Comparison of ENCODE assay signal across 9 cellular contexts in the genomic region with DNA sequence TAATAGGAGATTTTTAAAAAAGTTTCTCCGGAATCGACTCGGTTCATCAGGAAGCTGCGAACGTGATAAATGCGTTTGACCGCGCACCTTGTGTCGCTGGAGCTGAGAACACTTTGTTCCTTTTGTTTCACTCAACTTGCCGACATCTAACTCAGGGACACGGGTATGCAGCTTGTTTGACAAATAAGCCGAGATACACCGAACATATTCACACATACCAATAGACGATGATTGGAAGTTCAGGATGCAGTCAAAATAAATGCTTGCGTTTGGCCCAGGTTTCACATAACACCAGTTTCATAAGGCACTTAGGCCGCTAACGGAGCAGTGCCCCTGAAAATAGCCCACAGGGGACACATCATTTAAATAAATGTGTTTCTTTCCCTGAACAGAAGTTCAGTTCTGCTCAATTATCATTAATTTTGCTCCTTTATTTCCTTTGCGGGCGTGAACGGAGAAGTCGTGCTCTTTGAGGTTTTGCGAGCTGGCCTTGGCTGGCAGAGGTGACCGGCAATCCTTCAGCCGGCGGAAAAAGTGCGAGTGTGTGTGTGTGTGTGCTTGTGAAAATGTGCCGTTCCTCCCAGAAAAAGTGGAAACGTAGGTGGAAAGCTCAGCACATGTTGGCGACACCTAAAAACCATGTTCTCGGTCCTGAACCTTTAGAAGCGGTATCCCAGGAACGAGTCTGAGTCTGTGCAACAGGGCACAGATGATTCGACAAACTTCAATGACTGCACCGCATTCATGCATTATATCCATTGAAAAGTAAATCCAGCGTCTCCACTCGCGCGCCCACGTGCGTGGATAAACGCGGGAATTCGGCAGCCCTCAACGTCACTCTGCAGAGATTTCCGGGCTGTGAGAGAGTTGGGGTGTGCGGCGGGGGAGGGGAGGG. TPM values are rescaled to one million over a fixed set of nuclear protein-coding genes. Genes with fewer than 3 reads are reported as not detected.
DNase-seq lines count a peak whose midpoint lies in the region; ATAC-seq, FAIRE-seq and TF ChIP-seq lines count a peak whose summit lies in the region.
"Had no signal": no experiment of that assay in that cellular context is flagged by ENCODE, and none has a peak within 500 bp of the region (broad histone marks: within the 10 kb centered on the region; RNA-seq: fewer than 3 reads in every experiment).

No MANE protein-coding gene starts in this region.

- H3K9me3 ChIP-seq in kidney (ENCODE audit: control insufficient read depth in 1 of 2, low read length in 2 of 2) (no peaks in the 10 kb centered on the region), testis (no peaks in the 10 kb centered on the region)

- peak overlapping the region; percentile 59 to 71 for H3K4me3 ChIP-seq in kidney (ENCODE audit: low read length in 2 of 2)
- H3K4me3 ChIP-seq in testis = peak overlapping the region; percentile 44 to 46

- H3K27ac ChIP-seq in kidney (ENCODE audit: low read depth in 2 of 2, low read length in 2 of 2) = peak overlapping the region in 1 of 2 donors; percentile 82
- no peak overlapping the region for H3K27ac ChIP-seq in testis

- H3K36me3 ChIP-seq in kidney (ENCODE audit: control insufficient read depth in 1 of 2, insufficient read depth in 2 of 2, low read length in 2 of 2) (no peaks in the 10 kb centered on the region), testis (ENCODE audit: low read depth, missing control alignments) (no peaks in the 10 kb centered on the region)

- H3K4me1 ChIP-seq in kidney (ENCODE audit: control insufficient read depth in 1 of 2, insufficient read depth in 1 of 2, low read depth in 1 of 2, low read length in 2 of 2) = peaks cover 4 to 9% of the 10 kb centered on the region in 2 donors
- H3K4me1 ChIP-seq in testis = peaks cover 6% of the 10 kb centered on the region

- H3K27me3 Mint-ChIP-seq in activated CD4-positive, alpha-beta T cell treated with anti-CD3 and anti-CD28 coated beads for 36 hours = peaks cover 56% of the 10 kb centered on the region
- peaks cover 45% of the 10 kb centered on the region for H3K27me3 Mint-ChIP-seq in activated B cell treated with CpG ODN at 0.5 μM for 24 hours

- POLR2A ChIA-PET in activated CD4-positive, alpha-beta T cell treated with anti-CD3 and anti-CD28 coated beads for 36 hours (lab: Charles Lee) = interaction anchor here (0.6 kb wide), 1 partner anchor 48 kb away, joined by 3 read pairs; no protein-coding TSS in a partner anchor
- POLR2A ChIA-PET in activated B cell treated with CpG ODN at 0.5 μM for 24 hours (lab: Charles Lee) = no interaction called here

- peak overlapping the region; percentile 65 for H3K4me3 Mint-ChIP-seq in activated CD4-positive, alpha-beta T cell treated with anti-CD3 and anti-CD28 coated beads for 36 hours
- peak overlapping the region; percentile 89 for H3K4me3 Mint-ChIP-seq in activated B cell treated with CpG ODN at 0.5 μM for 24 hours

- peaks cover 22% of the 10 kb centered on the region for H3K4me1 Mint-ChIP-seq in activated CD4-positive, alpha-beta T cell treated with anti-CD3 and anti-CD28 coated beads for 36 hours
- peaks cover 41% of the 10 kb centered on the region for H3K4me1 Mint-ChIP-seq in activated B cell treated with CpG ODN at 0.5 μM for 24 hours

- in situ Hi-C loops in ACHN (cut with HindIII; ENCODE audit: low pct_ligation_motif_present, low pct_unique_long_range_greater_than_20kb, low sequenced_read_pairs) = no loop called here

- TF ChIP-seq CTCF in activated B cell treated with CpG ODN at 0.5 μM for 24 hours (IDR thresholded peaks at IDR 0.05) (no peak), kidney (IDR thresholded peaks at IDR 0.05; ENCODE audit: borderline replicate concordance, extremely low read depth, insufficient read depth) (no peak), testis (IDR thresholded peaks at IDR 0.05) (no peak)

- intact Hi-C loops in activated CD4-positive, alpha-beta T cell treated with anti-CD3 and anti-CD28 coated beads for 36 hours (cut with DNase I, micrococcal nuclease) = loop anchor here in 1 of 2 experiments (10.0 kb wide), 2 partner anchors 512 to 652 kb away; a partner anchor contains a TSS
- intact Hi-C loops in activated B cell treated with CpG ODN at 0.5 μM for 24 hours (cut with micrococcal nuclease) = loop anchor here (5.0 kb wide), 3 partner anchors 114 to 514 kb away; a partner anchor contains a TSS
- intact Hi-C loops in kidney (cut with DNase I) = no loop called here
- intact Hi-C loops in testis (cut with DNase I; ENCODE audit: low total_unique reads) = no loop called here

- no peak overlapping the region for H3K27ac Mint-ChIP-seq in activated CD4-positive, alpha-beta T cell treated with anti-CD3 and anti-CD28 coated beads for 36 hours
- no peak overlapping the region for H3K27ac Mint-ChIP-seq in activated B cell treated with CpG ODN at 0.5 μM for 24 hours

- TF ChIP-seq POLR2A in testis (IDR thresholded peaks at IDR 0.05) = no peak

- peak overlapping the region; percentile 54 to 66 for H3K9ac ChIP-seq in kidney (ENCODE audit: low read length in 2 of 2)

- ATAC-seq in activated CD4-positive, alpha-beta T cell treated with anti-CD3 and anti-CD28 coated beads for 36 hours = no peak
- no peak for ATAC-seq in activated B cell treated with CpG ODN at 0.5 μM for 24 hours (ENCODE audit: low read depth)
- ATAC-seq in GM19463 (IDR thresholded peaks at IDR 0.05; ENCODE audit: unreplicated experiment) = no peak

- H3K27me3 ChIP-seq in testis = no peaks in the 10 kb centered on the region

- peak; percentile 19 for DNase-seq in activated CD4-positive, alpha-beta T cell treated with anti-CD3 and anti-CD28 coated beads for 36 hours
- DNase-seq in activated CD4-positive, alpha-beta T cell treated with anti-CD3 and anti-CD28 coated beads, Interleukin-2, amount 50 U/mL, for 48 hours = no peak
- DNase-seq in activated B cell treated with CpG ODN at 0.5 μM for 24 hours = no peak
- no peak for DNase-seq in kidney
- DNase-seq in testis = no peak
- no peak for DNase-seq in LoVo (ENCODE audit: low spot score)
- DNase-seq in ACHN = no peak
- DNase-seq: NCI-H510A treated with DMSO at 0.1 percent for 48 hours had no signal

- 15 to 20% methylated on average over 47 of the region's 47 CpGs for WGBS in testis, 2 donors

- CTCF ChIA-PET in activated CD4-positive, alpha-beta T cell treated with anti-CD3 and anti-CD28 coated beads for 36 hours (lab: Charles Lee) = interaction anchor here (0.7 to 1.3 kb wide), 2 partner anchors 123 to 376 kb away, joined by 3 read pairs; no protein-coding TSS in a partner anchor
- CTCF ChIA-PET in activated B cell treated with CpG ODN at 0.5 μM for 24 hours (lab: Charles Lee) = no interaction called here

- no peak for FAIRE-seq in kidney (lab: Jason Lieb, UNC)

- H3K9me3 Mint-ChIP-seq in activated CD4-positive, alpha-beta T cell treated with anti-CD3 and anti-CD28 coated beads for 36 hours (ENCODE audit: low read depth) = no peaks in the 10 kb centered on the region
- no peaks in the 10 kb centered on the region for H3K9me3 Mint-ChIP-seq in activated B cell treated with CpG ODN at 0.5 μM for 24 hours

- no peaks in the 10 kb centered on the region for H3K36me3 Mint-ChIP-seq in activated CD4-positive, alpha-beta T cell treated with anti-CD3 and anti-CD28 coated beads for 36 hours (ENCODE audit: low read depth)
- no peaks in the 10 kb centered on the region for H3K36me3 Mint-ChIP-seq in activated B cell treated with CpG ODN at 0.5 μM for 24 hours (ENCODE audit: low read depth)

RNA-seq across cellular contexts. Expression of a gene that starts 0.7 kb away (rescaled TPM):
- under 1 TPM in 1 of 2 experiments, not detected in 1; 0.11 TPM for total RNA-seq in activated CD4-positive, alpha-beta T cell treated with anti-CD3 and anti-CD28 coated beads for 36 hours
- total RNA-seq in activated B cell treated with CpG ODN at 0.5 μM for 24 hours (not detected in 2 replicates), kidney (31.7 TPM), testis (under 1 TPM in 1 of 2 donors, not detected in 1; 0.81 TPM)
- polyA plus RNA-seq in kidney (ENCODE audit: insufficient read depth, low read depth, low replicate concordance) (20.3 TPM), testis (ENCODE audit: insufficient read depth, low read depth, low replicate concordance) (1.6 TPM)

Comparison
In these comparisons a context has a peak if more than half of its experiments do, and no peak if none do; other contexts are left out.
1. RNA of a gene that starts 0.7 kb away (total RNA-seq): 31.7 TPM in kidney (single experiment); 0.81 TPM in testis, 0.11 TPM in activated CD4-positive, alpha-beta T cell treated with anti-CD3 and anti-CD28 coated beads for 36 hours and not detected in activated B cell treated with CpG ODN at 0.5 μM for 24 hours; every median in the first group is over 10 times any median in the second.